In the genomic region with DNA sequence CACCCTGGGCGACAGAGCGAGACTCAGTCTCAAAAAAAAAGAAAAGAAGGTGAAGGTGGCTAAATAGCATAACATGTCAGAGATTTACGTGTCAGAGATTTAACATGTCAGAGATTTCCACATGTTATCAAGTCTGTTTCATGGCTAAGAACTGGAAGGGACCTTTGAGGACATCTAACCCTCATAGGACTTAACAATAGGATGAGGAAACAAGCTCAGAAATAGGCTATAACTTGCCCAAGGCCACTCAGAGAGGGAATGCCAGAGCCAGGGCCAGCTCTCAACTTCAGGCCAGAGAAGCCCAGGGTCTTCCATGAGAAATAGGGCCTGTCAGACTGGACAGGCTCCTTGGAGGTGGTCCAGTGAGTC, we compare ENCODE assay signal across 1 cellular context.
TF ChIP-seq lines count a peak whose summit lies in the region.

No MANE protein-coding gene starts in this region.

TF ChIP-seq in endothelial cell of umbilical vein, 7 proteins besides CTCF, POLR2A, EP300 and RAD21 (continued from another document):
- TF ChIP-seq FOS (IDR thresholded peaks at IDR 0.05; ENCODE audit: borderline replicate concordance, insufficient read depth, low read length) (no peak), POLR2AphosphoS5 (IDR thresholded peaks at IDR 0.05; ENCODE audit: insufficient read depth, low read depth, low read length) (no peak), JUN (IDR thresholded peaks at IDR 0.05; ENCODE audit: borderline replicate concordance, insufficient read depth, insufficient read length, low read depth) (no peak), GATA2 (IDR thresholded peaks at IDR 0.05; ENCODE audit: insufficient read depth, insufficient read length, low read depth, low read length) (no peak), MYC (IDR thresholded peaks at IDR 0.05; ENCODE audit: low read depth, low read length) (no peak)
